16 cellular contexts compared by ENCODE assay signal in genomic region chr4:30837131-30837539, GRCh38.
DNase-seq lines count a peak whose midpoint lies in the region; TF ChIP-seq lines count a peak whose summit lies in the region.
"Had no signal": no experiment of that assay in that cellular context is flagged by ENCODE, and none has a peak within 500 bp of the region (broad histone marks: within the 10 kb centered on the region; RNA-seq: fewer than 3 reads in every experiment).

No MANE protein-coding gene starts in this region.

- H3K4me1 Mint-ChIP-seq in endodermal cell (peaks cover 76% of the 10 kb centered on the region), nephron progenitor cell (peaks cover 38% of the 10 kb centered on the region)
- H3K4me1 Mint-ChIP-seq: CD14-positive monocyte had no signal

- H3K9me3 ChIP-seq in endodermal cell (ENCODE audit: control insufficient read depth, low read length), result no peaks in the 10 kb centered on the region
- H3K9me3 ChIP-seq: prostate gland had no signal

- H3K27ac Mint-ChIP-seq in endodermal cell (peak overlapping the region; percentile 89), nephron progenitor cell (peak overlapping the region; percentile 73)
- H3K27ac Mint-ChIP-seq: activated CD4-positive, alpha-beta memory T cell treated with anti-CD3 and anti-CD28 coated beads for 36 hours; CD14-positive monocyte; T-helper 2 cell treated with Interferon-gamma antibody and Interleukin-4, amounts not matched to agents 5 μg/mL and 100 μg/mL, for 36 hours had no signal

- peak overlapping the region; percentile 23 for H3K9ac ChIP-seq in endodermal cell (ENCODE audit: extremely low read depth, low read length, poor library complexity, severe bottlenecking)

- TF ChIP-seq CTCF in endodermal cell (conservative IDR thresholded peaks at IDR 0.05), result no peak
- TF ChIP-seq CTCF in nephron progenitor cell (IDR thresholded peaks at IDR 0.05), result no peak

- no peaks in the 10 kb centered on the region for H3K27me3 ChIP-seq in endodermal cell (ENCODE audit: control insufficient read depth, insufficient read depth, low read length, poor library complexity, severe bottlenecking)
- H3K27me3 ChIP-seq: foreskin keratinocyte had no signal

- H3K4me3 ChIP-seq in endodermal cell (ENCODE audit: low read length), result peak overlapping the region; percentile 39
- H3K4me3 ChIP-seq: lung, prostate gland had no signal

- H3K9me3 Mint-ChIP-seq in endodermal cell (no peaks in the 10 kb centered on the region), nephron progenitor cell (no peaks in the 10 kb centered on the region)
- H3K9me3 Mint-ChIP-seq: CD14-positive monocyte had no signal

- H3K27ac ChIP-seq in endodermal cell (ENCODE audit: low read depth, low read length), result peak overlapping the region; percentile 90
- H3K27ac ChIP-seq: foreskin keratinocyte, prostate gland had no signal

- H3K4me3 Mint-ChIP-seq in endodermal cell (peak overlapping the region; percentile 32), nephron progenitor cell (no peak overlapping the region)
- H3K4me3 Mint-ChIP-seq: activated CD4-positive, alpha-beta memory T cell treated with anti-CD3 and anti-CD28 coated beads for 36 hours; CD14-positive monocyte; T-helper 2 cell treated with Interferon-gamma antibody and Interleukin-4, amounts not matched to agents 5 μg/mL and 100 μg/mL, for 36 hours had no signal

- no peaks in the 10 kb centered on the region for H3K36me3 ChIP-seq in endodermal cell (ENCODE audit: control insufficient read depth, insufficient read depth, low read length)
- H3K36me3 ChIP-seq: prostate gland had no signal

- peaks cover 33% of the 10 kb centered on the region for H3K4me1 ChIP-seq in endodermal cell (ENCODE audit: control insufficient read depth, insufficient read depth, low read length)
- H3K4me1 ChIP-seq: foreskin keratinocyte, prostate gland had no signal

- no peaks in the 10 kb centered on the region for H3K36me3 Mint-ChIP-seq in endodermal cell (ENCODE audit: low read depth)
- H3K36me3 Mint-ChIP-seq in nephron progenitor cell (ENCODE audit: low read depth), result no peaks in the 10 kb centered on the region
- H3K36me3 Mint-ChIP-seq: activated CD4-positive, alpha-beta memory T cell treated with anti-CD3 and anti-CD28 coated beads for 36 hours; CD14-positive monocyte had no signal

- H3K27me3 Mint-ChIP-seq in endodermal cell (ENCODE audit: insufficient read depth), result no peaks in the 10 kb centered on the region
- no peaks in the 10 kb centered on the region for H3K27me3 Mint-ChIP-seq in nephron progenitor cell (ENCODE audit: low read depth, poor library complexity)
- H3K27me3 Mint-ChIP-seq: activated CD4-positive, alpha-beta memory T cell treated with anti-CD3 and anti-CD28 coated beads for 36 hours had no signal

- DNase-seq in H4 (ENCODE audit: low spot score), result peak; percentile 20
- DNase-seq in NCI-H2196 (lab: John Stamatoyannopoulos, UW; ENCODE audit: unreplicated experiment), result peak; percentile 5
- no peak for DNase-seq in endodermal cell
- DNase-seq in nephron progenitor cell, result peak; percentile 29
- no peak for DNase-seq in activated effector memory CD4-positive, alpha-beta T cell treated with anti-CD3 and anti-CD28 coated beads, Interleukin-2, amount 50 U/mL, for 16 hours
- DNase-seq in mucosa of gallbladder (ENCODE audit: low spot score), result no peak
- DNase-seq in T-helper 9 cell, result no peak
- DNase-seq in NCI-H128 (lab: John Stamatoyannopoulos, UW; ENCODE audit: unreplicated experiment), result no peak
- DNase-seq: activated CD4-positive, alpha-beta memory T cell treated with anti-CD3 and anti-CD28 coated beads for 36 hours; dermis blood vessel endothelial cell; foreskin keratinocyte; NCI-H1105 treated with DMSO at 0.1 percent for 48 hours had no signal

- 25 to 38% methylated on average over 1 to 2 of the region's 2 CpGs for WGBS in endodermal cell (ENCODE audit: insufficient coverage in 1 of 2, insufficient read length in 1 of 2), 2 experiments

Comparison
In these comparisons a context has a peak if more than half of its experiments do, and no peak if none do; other contexts are left out.
1. DNase-seq: peak in H4 (single experiment), NCI-H2196 (single experiment) and nephron progenitor cell (single experiment); none in endodermal cell (single experiment), activated effector memory CD4-positive, alpha-beta T cell treated with anti-CD3 and anti-CD28 coated beads, Interleukin-2, amount 50 U/mL, for 16 hours (single experiment), mucosa of gallbladder (single experiment), T-helper 9 cell (single experiment) and NCI-H128 (single experiment).